1 cellular context compared by ENCODE assay signal in genomic region chr10:8975535-8975934, GRCh38.
TF ChIP-seq lines count a peak whose summit lies in the region.

No MANE protein-coding gene starts in this region.

TF ChIP-seq in HEK293, 187 proteins besides CTCF, POLR2A, EP300 and RAD21 (continued from another document):
- TF ChIP-seq ZNF704 (tag by site-specific recombination; IDR thresholded peaks at IDR 0.05) (no peak), ZNF302 (tag by site-specific recombination; IDR thresholded peaks at IDR 0.05; ENCODE audit: low read depth) (no peak)
